ENCODE assay signal across 1 cellular context in genomic region chr1:50332941-50333594, GRCh38.
TF ChIP-seq lines count a peak whose summit lies in the region.

No MANE protein-coding gene starts in this region.

TF ChIP-seq in HepG2, 621 proteins besides CTCF, POLR2A, EP300 and RAD21 (continued from another document and continues in another):
- no peak for TF ChIP-seq REST (IDR thresholded peaks at IDR 0.05; ENCODE audit: borderline replicate concordance in 1 of 2, low read depth in 1 of 2, low read length in 2 of 2)
- no peak for TF ChIP-seq HNF4G (IDR thresholded peaks at IDR 0.05; ENCODE audit: borderline replicate concordance, low read depth, low read length)
- TF ChIP-seq HNF4G (CRISPR knock-in tag; IDR thresholded peaks at IDR 0.05; ENCODE audit: borderline replicate concordance, low read depth): no peak
- no peak for TF ChIP-seq ZNF430 (CRISPR knock-in tag; IDR thresholded peaks at IDR 0.05)
- TF ChIP-seq FOXO4 (CRISPR knock-in tag; conservative IDR thresholded peaks at IDR 0.05): no peak
- peak; percentile 43; the same call in 1 of the 2 replicates for TF ChIP-seq GABPB1 (CRISPR knock-in tag; IDR thresholded peaks at IDR 0.05)
- no peak for TF ChIP-seq ZNF724P (CRISPR knock-in tag; IDR thresholded peaks at IDR 0.05; ENCODE audit: borderline replicate concordance)
- TF ChIP-seq ASH2L (IDR thresholded peaks at IDR 0.05; ENCODE audit: insufficient read length, low read depth, low read length): no peak
- no peak; the same call in 1 of the 2 replicates for TF ChIP-seq RNF2 (conservative IDR thresholded peaks at IDR 0.05; ENCODE audit: low read depth)
- no peak for TF ChIP-seq ZNF446 (CRISPR knock-in tag; IDR thresholded peaks at IDR 0.05)
- peak; percentile 31; the same call in 1 of the 2 replicates for TF ChIP-seq YEATS4 (CRISPR knock-in tag; IDR thresholded peaks at IDR 0.05; ENCODE audit: borderline replicate concordance)
- TF ChIP-seq ZNF83 (CRISPR knock-in tag; IDR thresholded peaks at IDR 0.05; ENCODE audit: borderline replicate concordance): no peak
- TF ChIP-seq DMTF1 (CRISPR knock-in tag; IDR thresholded peaks at IDR 0.05): no peak
- TF ChIP-seq ZSCAN22 (CRISPR knock-in tag; IDR thresholded peaks at IDR 0.05): no peak
- no peak for TF ChIP-seq ZNF891 (CRISPR knock-in tag; IDR thresholded peaks at IDR 0.05)
- no peak for TF ChIP-seq SETDB1 (CRISPR knock-in tag; IDR thresholded peaks at IDR 0.05; ENCODE audit: borderline replicate concordance)
- TF ChIP-seq PHF5A (CRISPR knock-in tag; IDR thresholded peaks at IDR 0.05; ENCODE audit: low read depth, unreplicated experiment): no peak
- peak; percentile 67 to 77 for TF ChIP-seq HMGXB4 (CRISPR knock-in tag; IDR thresholded peaks at IDR 0.05; ENCODE audit: borderline replicate concordance in 1 of 2, low read depth in 1 of 2)
- TF ChIP-seq CCAR2 (optimal IDR thresholded peaks at IDR 0.05; ENCODE audit: low read depth, low read length): no peak
- TF ChIP-seq NR0B2 (CRISPR knock-in tag; IDR thresholded peaks at IDR 0.05): no peak
- no peak for TF ChIP-seq PHF20 (CRISPR knock-in tag; IDR thresholded peaks at IDR 0.05)
- TF ChIP-seq MXI1 (IDR thresholded peaks at IDR 0.05; ENCODE audit: borderline replicate concordance, low read depth, low read length): 0 out of 3 replicates have a peak, but pooled peaks have one; percentile 17
- TF ChIP-seq ZNF646 (CRISPR knock-in tag; IDR thresholded peaks at IDR 0.05): no peak
- TF ChIP-seq ZFP91 (CRISPR knock-in tag; IDR thresholded peaks at IDR 0.05; ENCODE audit: borderline replicate concordance): no peak; the same call in 1 of the 2 replicates
- TF ChIP-seq TGIF2 (CRISPR knock-in tag; IDR thresholded peaks at IDR 0.05): no peak
- peak; percentile 45; the same call in 1 of the 2 replicates for TF ChIP-seq SALL1 (CRISPR knock-in tag; IDR thresholded peaks at IDR 0.05)
- no peak for TF ChIP-seq MLX (CRISPR knock-in tag; IDR thresholded peaks at IDR 0.05)
- no peak for TF ChIP-seq ZNF331 (CRISPR knock-in tag; IDR thresholded peaks at IDR 0.05)
- TF ChIP-seq CREBL2 (CRISPR knock-in tag; IDR thresholded peaks at IDR 0.05; ENCODE audit: borderline replicate concordance): no peak
- no peak for TF ChIP-seq KLF9 (CRISPR knock-in tag; IDR thresholded peaks at IDR 0.05; ENCODE audit: low read depth)
- no peak for TF ChIP-seq FOXA3 (CRISPR knock-in tag; IDR thresholded peaks at IDR 0.05)
- no peak for TF ChIP-seq ZFP36L2 (CRISPR knock-in tag; IDR thresholded peaks at IDR 0.05)
- no peak for TF ChIP-seq SRSF4 (IDR thresholded peaks at IDR 0.05; ENCODE audit: low read depth, low read length, poor library complexity, severe bottlenecking)
